16 cellular contexts compared by ENCODE assay signal in the genomic region with DNA sequence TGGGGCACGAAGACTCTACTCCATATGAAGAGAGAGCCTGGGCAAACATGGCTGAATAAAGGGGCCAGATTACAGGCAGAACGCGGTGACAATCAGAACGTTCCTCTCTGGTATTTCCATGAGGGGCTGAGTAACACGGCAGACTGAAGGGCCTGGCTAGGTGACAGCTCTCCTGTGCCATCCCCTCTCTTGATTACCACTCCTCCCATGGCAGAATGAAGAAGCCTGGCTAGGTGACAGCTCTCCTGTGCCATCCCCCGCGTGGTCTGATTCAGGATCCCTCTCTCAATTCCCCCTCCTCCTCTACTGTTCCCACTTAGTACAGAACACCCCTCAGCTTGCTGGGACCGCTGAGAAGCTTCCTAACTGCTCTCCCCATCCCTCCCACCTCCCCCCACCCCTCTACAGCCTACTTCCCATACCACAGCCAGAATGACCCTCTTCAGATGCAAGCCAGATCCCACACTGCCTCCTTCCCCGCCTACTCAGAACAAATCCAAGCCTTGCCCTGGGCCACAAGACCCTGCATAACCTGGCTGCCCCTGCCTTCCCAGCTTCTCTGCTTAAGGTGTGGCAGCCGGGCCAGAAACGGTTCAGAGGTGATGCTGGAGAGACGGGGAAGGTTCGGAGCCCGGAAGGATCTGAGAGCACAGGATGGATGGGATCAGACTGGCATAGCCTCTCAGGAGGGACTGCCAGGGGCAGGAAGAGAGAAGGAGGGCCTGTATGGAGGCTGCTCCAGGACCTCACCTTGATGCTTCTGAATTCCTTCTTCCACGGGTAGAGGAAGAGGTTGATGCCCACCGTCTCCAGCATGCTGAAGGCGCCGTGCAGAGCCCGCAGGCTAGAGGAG.
"Had no signal": no experiment of that assay in that cellular context is flagged by ENCODE, and none has a peak within 500 bp of the region (broad histone marks: within the 10 kb centered on the region; RNA-seq: fewer than 3 reads in every experiment).

No MANE protein-coding gene starts in this region.

- H3K9me3 ChIP-seq: tibial nerve had no signal

- DNase-seq: activated CD4-positive, alpha-beta T cell treated with anti-CD3 and anti-CD28 coated beads, Interleukin-2, amount 50 U/mL, for 4 hours; activated naive CD4-positive, alpha-beta T cell treated with anti-CD3 and anti-CD28 coated beads, Interleukin-2, amount 10 ng/mL, durations not matched to agents 7 days and 5 days; activated T-cell treated with anti-CD3 and anti-CD28 coated beads, Interleukin-2, amount 50 U/mL, for 1 hour; effector CD8-positive, alpha-beta T cell; foreskin fibroblast; glutamatergic neuron; left cardiac atrium; midbrain; stimulated activated CD4-positive, alpha-beta T cell treated with anti-CD3 and anti-CD28 coated beads, Interleukin-2, amount 100 ng/mL, for 48 hours; stimulated activated naive CD4-positive, alpha-beta T cell; T-helper 9 cell had no signal

- ATAC-seq: activated CD4-positive, CD25-positive, alpha-beta regulatory T cell treated with anti-CD3 and anti-CD28 coated beads, Interleukin-2, amount 50 U/mL, for 24 hours had no signal

- H3K27ac ChIP-seq: cardiac muscle cell, coronary artery, tibial nerve had no signal

- H3K4me3 ChIP-seq: cardiac muscle cell, coronary artery, lung, tibial nerve had no signal

- H3K27me3 ChIP-seq: cardiac muscle cell, tibial nerve had no signal
